In the genomic region with DNA sequence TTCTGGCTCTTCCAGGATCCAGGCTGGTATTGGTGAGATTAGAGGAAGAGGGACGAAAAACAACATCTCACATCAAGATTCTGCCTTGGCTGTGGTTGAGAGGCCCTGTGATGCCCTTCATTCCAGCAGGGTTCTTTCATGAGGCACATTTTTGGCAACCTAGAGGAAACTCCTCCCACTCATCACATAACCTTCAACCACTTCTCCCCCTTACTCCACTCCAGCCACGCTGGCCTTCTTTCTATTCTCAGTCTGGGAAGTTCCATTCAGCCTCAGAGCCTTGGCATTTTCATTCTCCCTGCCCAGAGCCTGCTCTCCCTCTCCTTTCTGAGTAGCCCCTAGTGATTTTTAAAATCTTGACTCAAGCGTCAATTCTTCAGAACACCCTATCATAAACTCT, we compare ENCODE assay signal across 26 cellular contexts.
"Had no signal": no experiment of that assay in that cellular context is flagged by ENCODE, and none has a peak within 500 bp of the region (broad histone marks: within the 10 kb centered on the region; RNA-seq: fewer than 3 reads in every experiment).

No MANE protein-coding gene starts in this region.

- H3K27me3 ChIP-seq: Peyer's patch had no signal

- ATAC-seq: activated CD8-positive, alpha-beta memory T cell treated with anti-CD3 and anti-CD28 coated beads, Interleukin-2, amount 10 ng/mL, durations not matched to agents 7 days and 5 days; T-helper 17 cell had no signal

- H3K36me3 ChIP-seq: Peyer's patch had no signal

- H3K4me3 Mint-ChIP-seq: activated B cell treated with CpG ODN at 0.5 μM for 24 hours; activated CD4-positive, alpha-beta T cell treated with anti-CD3 and anti-CD28 coated beads, Interleukin-2, amount 10 ng/mL, durations not matched to agents 24 days and 14 days; activated CD8-positive, alpha-beta memory T cell treated with anti-CD3 and anti-CD28 coated beads, Interleukin-2, amount 10 ng/mL, durations not matched to agents 7 days and 5 days; activated naive CD4-positive, alpha-beta T cell treated with anti-CD3 and anti-CD28 coated beads, Interleukin-2, amount 50 U/mL, for 24 hours; activated T-cell treated with anti-CD3 and anti-CD28 coated beads, Interleukin-2, amount 50 U/mL, for 24 hours; activated T-helper 1 cell treated with anti-CD3 and anti-CD28 coated beads, Interleukin-12 subunit alpha, Interleukin-12 subunit beta, Interleukin-2, Interleukin-4 antibody, amounts not matched to agents 30 ng/mL and 10 ng/mL and 1 ng/mL, durations not matched to agents 14 hours and 24 hours and 36 hours; T-helper 17 cell had no signal

- H3K27ac Mint-ChIP-seq: activated B cell treated with CpG ODN at 0.5 μM for 24 hours; activated CD4-positive, alpha-beta T cell treated with anti-CD3 and anti-CD28 coated beads, Interleukin-2, amount 10 ng/mL, durations not matched to agents 24 days and 14 days; activated CD8-positive, alpha-beta memory T cell treated with anti-CD3 and anti-CD28 coated beads, Interleukin-2, amount 10 ng/mL, durations not matched to agents 7 days and 5 days; activated naive CD4-positive, alpha-beta T cell treated with anti-CD3 and anti-CD28 coated beads, Interleukin-2, amount 50 U/mL, for 24 hours; activated T-cell treated with anti-CD3 and anti-CD28 coated beads, Interleukin-2, amount 50 U/mL, for 24 hours; activated T-helper 1 cell treated with anti-CD3 and anti-CD28 coated beads, Interleukin-12 subunit alpha, Interleukin-12 subunit beta, Interleukin-2, Interleukin-4 antibody, amounts not matched to agents 30 ng/mL and 10 ng/mL and 1 ng/mL, durations not matched to agents 14 hours and 24 hours and 36 hours; T-helper 17 cell had no signal

- H3K9me3 ChIP-seq: Peyer's patch had no signal

- H3K9me3 Mint-ChIP-seq: activated B cell treated with CpG ODN at 0.5 μM for 24 hours; activated CD4-positive, alpha-beta T cell treated with anti-CD3 and anti-CD28 coated beads, Interleukin-2, amount 10 ng/mL, durations not matched to agents 24 days and 14 days; activated naive CD4-positive, alpha-beta T cell treated with anti-CD3 and anti-CD28 coated beads, Interleukin-2, amount 50 U/mL, for 24 hours; activated T-cell treated with anti-CD3 and anti-CD28 coated beads, Interleukin-2, amount 50 U/mL, for 24 hours; activated T-helper 1 cell treated with anti-CD3 and anti-CD28 coated beads, Interleukin-12 subunit alpha, Interleukin-12 subunit beta, Interleukin-2, Interleukin-4 antibody, amounts not matched to agents 30 ng/mL and 10 ng/mL and 1 ng/mL, durations not matched to agents 14 hours and 24 hours and 36 hours had no signal

- H3K4me1 Mint-ChIP-seq: activated naive CD4-positive, alpha-beta T cell treated with anti-CD3 and anti-CD28 coated beads, Interleukin-2, amount 50 U/mL, for 24 hours had no signal

- DNase-seq: activated B cell treated with CpG ODN at 0.5 μM for 24 hours; activated CD4-positive, alpha-beta T cell treated with anti-CD3 and anti-CD28 coated beads for 1 hour; activated CD4-positive, alpha-beta T cell treated with anti-CD3 and anti-CD28 coated beads, Interleukin-2, amount 10 ng/mL, durations not matched to agents 24 days and 14 days; activated CD4-positive, alpha-beta T cell treated with anti-CD3 and anti-CD28 coated beads, Interleukin-2, amount 50 U/mL, for 48 hours; activated CD8-positive, alpha-beta memory T cell treated with anti-CD3 and anti-CD28 coated beads, Interleukin-2, amount 10 ng/mL, durations not matched to agents 7 days and 5 days; activated effector memory CD4-positive, alpha-beta T cell treated with Interleukin-2 at 50 U/mL for 16 hours; activated naive CD4-positive, alpha-beta T cell; activated T-cell treated with anti-CD3 and anti-CD28 coated beads, Interleukin-2, amount 50 U/mL, for 24 hours; amygdala; caudate nucleus; Karpas-422; MM.1S; NCI-H1105 treated with DMSO at 0.1 percent for 48 hours; NCI-H1436 treated with DMSO at 0.1 percent for 48 hours; NCI-H187; NCI-H2081; NCI-H510A treated with DMSO at 0.1 percent for 48 hours; NCI-H69; NK-92 treated with Interleukin-12 subunit alpha and Interleukin-12 subunit beta, amount 100 ng/mL, for 24 hours; Peyer's patch; SHP77 treated with DMSO at 0.1 percent for 48 hours; T-helper 17 cell; T-helper 9 cell had no signal

- H3K4me3 ChIP-seq: Peyer's patch had no signal

- H3K27me3 Mint-ChIP-seq: activated B cell treated with CpG ODN at 0.5 μM for 24 hours had no signal

- H3K27ac ChIP-seq: Peyer's patch, RWPE1 had no signal
